Comparison of ENCODE assay signal across 37 cellular contexts in genomic region chr11:20634781-20635180, GRCh38. TPM values are rescaled to one million over a fixed set of nuclear protein-coding genes. Genes with fewer than 3 reads are reported as not detected.
"Had no signal": no experiment of that assay in that cellular context is flagged by ENCODE, and none has a peak within 500 bp of the region (broad histone marks: within the 10 kb centered on the region; RNA-seq: fewer than 3 reads in every experiment).

No MANE protein-coding gene starts in this region.

- H3K27ac ChIP-seq: KMS-11 had no signal

- DNase-seq: Kasumi-1, KBM-7, KG1, MG63, MM.1S, MV-4-11, NCI-H1048, NCI-H1092, NCI-H1092 treated with DMSO at 0.1 percent for 48 hours, NCI-H1105, NCI-H1105 treated with DMSO at 0.1 percent for 48 hours, NCI-H1417, NCI-H1417 treated with DMSO at 0.1 percent for 48 hours, NCI-H1436, NCI-H1436 treated with DMSO at 0.1 percent for 48 hours, NCI-H1694, NCI-H1694 treated with DMSO at 0.1 percent for 48 hours, NCI-H187, NCI-H187 treated with DMSO at 0.1 percent for 48 hours, NCI-H1930, NCI-H2029, NCI-H2029 treated with DMSO at 0.1 percent for 48 hours, NCI-H2081, NCI-H2081 treated with DMSO at 0.1 percent for 48 hours, NCI-H2107, NCI-H2171, NCI-H2171 treated with DMSO at 0.1 percent for 48 hours, NCI-H226, NCI-H345, NCI-H446 treated with DMSO at 0.1 percent for 48 hours, NCI-H510A, NCI-H510A treated with DMSO at 0.1 percent for 48 hours had no signal

- H3K4me2 ChIP-seq: KMS-11 had no signal

- H3K4me3 ChIP-seq: MG63 had no signal

- H3K9ac ChIP-seq: KMS-11 had no signal

- H3K36me3 ChIP-seq: MG63 had no signal

- H3K27me3 ChIP-seq: MG63 had no signal

- H3K9me3 ChIP-seq: MG63 had no signal

RNA-seq across cellular contexts. Expression of gene NELL1, which starts 34.6 kb away (rescaled TPM):
- total RNA-seq: LHCN-M2, M059J, MCF 10A, NCI-H460 had no signal

RNA-seq across cellular contexts. Expression of gene SLC6A5, which starts 35.4 kb away (rescaled TPM):
- total RNA-seq: LHCN-M2, M059J, MCF 10A, NCI-H460 had no signal
